Comparison of ENCODE assay signal across 13 cellular contexts in genomic region chr3:135929670-135930069, GRCh38. TPM values are rescaled to one million over a fixed set of nuclear protein-coding genes. Genes with fewer than 3 reads are reported as not detected.
DNase-seq lines count a peak whose midpoint lies in the region; ATAC-seq and TF ChIP-seq lines count a peak whose summit lies in the region.
"Had no signal": no experiment of that assay in that cellular context is flagged by ENCODE, and none has a peak within 500 bp of the region (broad histone marks: within the 10 kb centered on the region; RNA-seq: fewer than 3 reads in every experiment).

No MANE protein-coding gene starts in this region.

- peaks cover 2% of the 10 kb centered on the region for H3K79me1 ChIP-seq in trophoblast cell (ENCODE audit: low read length)

- 61% methylated on average over 1 of the region's 1 CpG for WGBS in SK-N-SH (ENCODE audit: low lambda C conversion rate)
- WGBS in trophoblast cell (ENCODE audit: extremely low coverage, insufficient coverage, insufficient read length): no CpG with 5 or more reads among the region's 1 CpG

- peak overlapping the region; percentile 90 for H3K27ac Mint-ChIP-seq in osteocyte (ENCODE audit: unreplicated experiment)
- H3K27ac Mint-ChIP-seq: stimulated activated naive B cell treated with anti-CD40 and anti-IgM and Interleukin-4, amounts not matched to agents 10 μg/mL and 1 μg/mL and 100 μg/mL, for 72 hours had no signal

- no peak overlapping the region for H2BK120ac ChIP-seq in trophoblast cell (ENCODE audit: insufficient read depth, low read length, poor library complexity)

- H4K20me1 ChIP-seq in SK-N-SH (ENCODE audit: insufficient read depth) (no peaks in the 10 kb centered on the region), fibroblast of lung (ENCODE audit: control insufficient read depth, extremely low read depth, insufficient read depth, low read length) (no peaks in the 10 kb centered on the region)

- no peak overlapping the region for H4K12ac ChIP-seq in trophoblast cell (ENCODE audit: low read depth, low read length)

- POLR2A ChIA-PET in SK-N-SH (lab: Yijun Ruan, JAX): no interaction called here

- TF ChIP-seq EP300 in SK-N-SH (IDR thresholded peaks at IDR 0.05; ENCODE audit: borderline replicate concordance in 1 of 2, low read depth in 1 of 2, low read length in 1 of 2): no peak

- no peak for TF ChIP-seq RAD21 in SK-N-SH (IDR thresholded peaks at IDR 0.05; ENCODE audit: low read length)

- TF ChIP-seq CTCF in SK-N-SH (IDR thresholded peaks at IDR 0.05) (no peak), fibroblast of lung (conservative IDR thresholded peaks at IDR 0.05 in 1 of 2, IDR thresholded peaks at IDR 0.05 in 1 of 2; ENCODE audit: low read depth in 1 of 2, low read length in 2 of 2) (peak in 1 of 2 donors; percentile 6), osteocyte (IDR thresholded peaks at IDR 0.05) (peak; percentile 13)

- H2AFZ ChIP-seq in SK-N-SH (ENCODE audit: low read depth) (0 out of 2 replicates have a peak overlapping the region, but pooled peaks have one; percentile 2), fibroblast of lung (ENCODE audit: low read length) (no peak overlapping the region), trophoblast cell (ENCODE audit: insufficient read depth, low read length, poor library complexity) (no peak overlapping the region)

- no peak overlapping the region for H3K4me2 ChIP-seq in SK-N-SH
- no peak overlapping the region for H3K4me2 ChIP-seq in fibroblast of lung (ENCODE audit: extremely low read depth, insufficient read depth, low read length)
- no peak overlapping the region for H3K4me2 ChIP-seq in trophoblast cell (ENCODE audit: low read length)

- no peaks in the 10 kb centered on the region for H3F3A ChIP-seq in SK-N-SH (replicated peaks; ENCODE audit: insufficient read depth)

- H3K9me3 Mint-ChIP-seq in osteocyte (ENCODE audit: unreplicated experiment): peaks cover 7% of the 10 kb centered on the region
- H3K9me3 Mint-ChIP-seq: stimulated activated naive B cell treated with anti-CD40 and anti-IgM and Interleukin-4, amounts not matched to agents 10 μg/mL and 1 μg/mL and 100 μg/mL, for 72 hours had no signal

- H4K8ac ChIP-seq in trophoblast cell (ENCODE audit: low read depth, low read length): no peak overlapping the region

- H3K4ac ChIP-seq in trophoblast cell (ENCODE audit: low read depth, low read length): no peak overlapping the region

- H3K36me3 Mint-ChIP-seq in osteocyte (ENCODE audit: unreplicated experiment): no peaks in the 10 kb centered on the region
- H3K36me3 Mint-ChIP-seq: stimulated activated naive B cell treated with anti-CD40 and anti-IgM and Interleukin-4, amounts not matched to agents 10 μg/mL and 1 μg/mL and 100 μg/mL, for 72 hours had no signal

- no peaks in the 10 kb centered on the region for H3K9me2 ChIP-seq in SK-N-SH

- no peak overlapping the region for H3K27ac ChIP-seq in SK-N-SH (ENCODE audit: low read depth in 2 of 2, low read length in 1 of 2)
- H3K27ac ChIP-seq in fibroblast of lung (ENCODE audit: insufficient read depth, low read length): no peak overlapping the region
- no peak overlapping the region for H3K27ac ChIP-seq in trophoblast cell (ENCODE audit: low read depth, low read length)
- H3K27ac ChIP-seq: HL-60 had no signal

- H3K9me3 ChIP-seq in SK-N-SH: no peaks in the 10 kb centered on the region
- H3K9me3 ChIP-seq in fibroblast of lung (ENCODE audit: control insufficient read depth, insufficient read depth, low read depth, low read length): no peaks in the 10 kb centered on the region
- H3K9me3 ChIP-seq in trophoblast cell (ENCODE audit: insufficient read depth, low read depth, low read length): no peaks in the 10 kb centered on the region

- H3K4me1 ChIP-seq in SK-N-SH (ENCODE audit: control insufficient read depth in 1 of 2, insufficient read depth in 2 of 2, low read depth in 1 of 2, low read length in 1 of 2): peaks cover 0 to 10% of the 10 kb centered on the region in 2 experiments; a peak in 2 of 4 replicates
- no peaks in the 10 kb centered on the region for H3K4me1 ChIP-seq in fibroblast of lung (ENCODE audit: control insufficient read depth, extremely low read depth, insufficient read depth, low read length)
- peaks cover 0 to 2% of the 10 kb centered on the region in 2 experiments for H3K4me1 ChIP-seq in trophoblast cell (ENCODE audit: control insufficient read depth in 1 of 2, insufficient read depth in 2 of 2, low read length in 2 of 2)

- H3K4me3 ChIP-seq in SK-N-SH (ENCODE audit: low read depth in 2 of 2, low read length in 1 of 2) (no peak overlapping the region), fibroblast of lung (replicated peaks in 1 of 4; ENCODE audit: control extremely low read depth in 1 of 4, insufficient read depth in 1 of 4, low read depth in 3 of 4, low read length in 4 of 4) (no peak overlapping the region), trophoblast cell (ENCODE audit: low read depth, low read length) (no peak overlapping the region)

- H3K36me3 ChIP-seq in SK-N-SH (replicated peaks in 1 of 2; ENCODE audit: control insufficient read depth in 1 of 2, insufficient read depth in 2 of 2, low read length in 1 of 2) (no peaks in the 10 kb centered on the region), fibroblast of lung (ENCODE audit: control insufficient read depth, insufficient read depth, low read length) (no peaks in the 10 kb centered on the region), trophoblast cell (ENCODE audit: control insufficient read depth in 1 of 2, insufficient read depth in 2 of 2, low read length in 2 of 2) (no peaks in the 10 kb centered on the region)

- no peak overlapping the region for H3K14ac ChIP-seq in trophoblast cell (ENCODE audit: low read length)

- H3K9ac ChIP-seq in SK-N-SH (no peak overlapping the region), fibroblast of lung (ENCODE audit: insufficient read depth, low read length) (no peak overlapping the region), trophoblast cell (ENCODE audit: low read length) (no peak overlapping the region)

- H3K4me1 Mint-ChIP-seq in osteocyte (ENCODE audit: unreplicated experiment): peaks cover 44% of the 10 kb centered on the region
- H3K4me1 Mint-ChIP-seq: stimulated activated naive B cell treated with anti-CD40 and anti-IgM and Interleukin-4, amounts not matched to agents 10 μg/mL and 1 μg/mL and 100 μg/mL, for 72 hours had no signal

- H3K79me2 ChIP-seq in SK-N-SH (ENCODE audit: insufficient read depth) (no peaks in the 10 kb centered on the region), fibroblast of lung (ENCODE audit: control insufficient read depth, insufficient read depth, low read length) (no peaks in the 10 kb centered on the region), trophoblast cell (ENCODE audit: control insufficient read depth, insufficient read depth, low read length, poor library complexity) (no peaks in the 10 kb centered on the region)

- no peak for ATAC-seq in HG03135 (IDR thresholded peaks at IDR 0.05; ENCODE audit: unreplicated experiment)
- ATAC-seq: stimulated activated naive B cell treated with anti-CD40 and anti-IgM and Interleukin-4, amounts not matched to agents 10 μg/mL and 1 μg/mL and 100 μg/mL, for 72 hours had no signal

- H3K18ac ChIP-seq in trophoblast cell (ENCODE audit: low read length): no peak overlapping the region

- DNase-seq in AG08395 (ENCODE audit: low spot score): peak; percentile 78
- DNase-seq in SK-N-SH: no peak
- peak; percentile 47 to 78 for DNase-seq in fibroblast of lung (ENCODE audit: low read depth in 2 of 2)
- DNase-seq in osteocyte (ENCODE audit: extremely low spot score, unreplicated experiment): no peak
- DNase-seq in germinal center (ENCODE audit: low spot score): no peak
- no peak for DNase-seq in trophoblast cell
- DNase-seq in occipital lobe (lab: John Stamatoyannopoulos, UW): no peak
- DNase-seq: NCI-H1092; NCI-H524 treated with DMSO at 0.1 percent for 48 hours; stimulated activated CD4-positive, alpha-beta T cell treated with anti-CD3 and anti-CD28 coated beads, Interleukin-1b, Interleukin-23, amount 100 ng/mL, for 48 hours; stimulated activated naive B cell treated with anti-CD40 and anti-IgM and Interleukin-4, amounts not matched to agents 10 μg/mL and 1 μg/mL and 100 μg/mL, for 72 hours had no signal

- no peak overlapping the region for H2AK5ac ChIP-seq in trophoblast cell (ENCODE audit: low read length)

- H2BK5ac ChIP-seq in trophoblast cell (ENCODE audit: low read depth, low read length, poor library complexity): no peak overlapping the region

- H3K27me3 ChIP-seq in SK-N-SH (ENCODE audit: insufficient read depth): no peaks in the 10 kb centered on the region
- no peaks in the 10 kb centered on the region for H3K27me3 ChIP-seq in fibroblast of lung (ENCODE audit: control insufficient read depth, insufficient read depth, low read length)
- no peaks in the 10 kb centered on the region for H3K27me3 ChIP-seq in trophoblast cell (ENCODE audit: insufficient read depth, low read length)

- no peak overlapping the region for H4K91ac ChIP-seq in trophoblast cell (ENCODE audit: low read depth, low read length)

- H3K23ac ChIP-seq in trophoblast cell (ENCODE audit: low read length): no peak overlapping the region

- H3K4me3 Mint-ChIP-seq in osteocyte (ENCODE audit: unreplicated experiment): peak overlapping the region; percentile 5
- H3K4me3 Mint-ChIP-seq: stimulated activated naive B cell treated with anti-CD40 and anti-IgM and Interleukin-4, amounts not matched to agents 10 μg/mL and 1 μg/mL and 100 μg/mL, for 72 hours had no signal

- H3K27me3 Mint-ChIP-seq in osteocyte (ENCODE audit: unreplicated experiment): no peaks in the 10 kb centered on the region

- CTCF ChIA-PET in SK-N-SH (lab: Yijun Ruan, JAX): interaction anchor here (1.0 kb wide), 1 partner anchor 10 kb away, joined by 4 read pairs; no protein-coding TSS in a partner anchor

- H2BK12ac ChIP-seq in trophoblast cell (ENCODE audit: low read length): no peak overlapping the region

TF ChIP-seq in SK-N-SH, 30 proteins besides CTCF, POLR2A, EP300 and RAD21:
- no peak for TF ChIP-seq SMC3 (IDR thresholded peaks at IDR 0.05; ENCODE audit: low read depth, low read length)
- TF ChIP-seq RCOR1 (IDR thresholded peaks at IDR 0.05; ENCODE audit: low read length): no peak
- no peak for TF ChIP-seq GABPA (IDR thresholded peaks at IDR 0.05; ENCODE audit: low read depth)
TF ChIP-seq in SK-N-SH: peak in this region for 0.

RNA-seq across cellular contexts. Expression of gene PPP2R3A, which starts 35.9 kb away (rescaled TPM):
- polyA plus RNA-seq in SK-N-SH (2012; rRNA removed) (3.9 and 4.9 TPM in 2 replicates), fibroblast of lung (18.3 and 20.9 TPM in 2 replicates)
- 5.6 and 5.9 TPM in 2 replicates for polyA plus RNA-seq in SK-N-SH (2012; cell fraction: cytosol; rRNA removed)
- polyA plus RNA-seq in SK-N-SH (2012; cell fraction: nucleus; rRNA removed): 3.0 and 4.4 TPM in 2 replicates
- total RNA-seq in fibroblast of lung (10.5 and 17.5 TPM in 2 replicates), osteocyte (18.7 and 19.2 TPM in 2 replicates), occipital lobe (37.9 TPM)
- 12.2 and 14.5 TPM in 2 replicates for polyA plus RNA-seq in fibroblast of lung (2012)
- polyA minus RNA-seq in fibroblast of lung (ENCODE audit: low replicate concordance): 10.3 and 15.6 TPM in 2 replicates
- 12.6 and 13.0 TPM in 2 replicates for polyA plus RNA-seq in trophoblast cell (2013)

Comparison
In these comparisons a context has a peak if more than half of its experiments do, and no peak if none do; other contexts are left out.
1. DNase-seq: peak in AG08395 (single experiment) and fibroblast of lung (2 of 2); none in SK-N-SH (single experiment), osteocyte (single experiment), germinal center (single experiment), trophoblast cell (0 of 2) and occipital lobe (single experiment).